ENCODE assay signal across 8 cellular contexts in the genomic region with DNA sequence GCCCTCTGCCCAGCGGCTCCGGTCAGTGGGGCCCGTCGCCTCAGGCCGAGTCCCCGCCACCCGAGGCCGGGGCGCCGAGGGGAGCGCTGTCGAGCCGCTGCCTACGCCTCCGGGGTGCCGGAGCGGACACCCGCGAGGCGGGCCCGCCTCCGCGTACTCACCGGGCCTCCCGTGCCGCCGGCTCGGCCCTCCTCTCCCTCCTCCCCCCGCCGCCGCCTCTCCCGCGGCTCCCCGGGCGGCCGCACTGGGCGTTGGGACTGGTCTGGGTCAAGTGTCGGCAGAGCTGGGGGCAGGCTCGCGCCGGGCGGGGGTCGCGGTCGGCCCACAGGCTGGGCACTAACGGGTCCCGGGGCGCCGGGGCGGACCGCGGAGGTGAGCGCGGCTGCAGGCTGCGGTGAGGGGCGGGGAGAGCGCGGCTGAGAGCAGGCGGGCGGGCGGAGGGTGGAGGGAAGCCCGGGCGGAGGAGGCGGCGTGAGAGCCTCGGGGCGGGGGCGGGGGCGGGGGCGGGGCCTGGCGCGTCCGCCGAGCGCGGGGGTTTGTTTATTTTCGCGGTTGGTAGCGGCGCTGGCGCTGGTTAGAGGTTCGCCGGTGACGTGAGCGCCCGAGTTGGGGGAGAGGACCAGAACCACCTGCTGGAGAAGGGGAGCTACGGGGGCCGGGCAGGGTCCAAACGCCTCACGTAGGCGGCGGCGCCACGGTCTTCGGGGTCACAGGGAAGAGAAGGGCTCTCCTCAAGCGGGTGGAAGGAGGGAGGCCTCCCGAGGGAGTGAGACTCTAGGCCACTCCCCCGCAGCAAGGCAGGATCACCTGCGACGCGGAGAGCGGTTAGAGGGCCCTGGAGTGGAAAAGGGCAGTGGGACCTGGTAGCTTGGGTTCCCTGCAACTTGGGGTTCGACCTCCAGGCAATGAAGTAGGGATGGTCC. TPM values are rescaled to one million over a fixed set of nuclear protein-coding genes. Genes with fewer than 3 reads are reported as not detected.
DNase-seq lines count a peak whose midpoint lies in the region; ATAC-seq and TF ChIP-seq lines count a peak whose summit lies in the region.
"Not testable (repeated sequence)": the region's sequence is repeated elsewhere in the genome, so short reads cannot be mapped to it uniquely, and the experiment has no call there.

A gene (minus strand): TSS at position 414 of the 923 bp plus-strand sequence. CDS start 11,252 bp downstream, outside the sequence.

- intact Hi-C loops in CD14-positive monocyte (cut with micrococcal nuclease) = loop anchor here in 1 of 2 donors (10.0 kb wide), 1 partner anchor 107 kb away; a partner anchor contains a TSS
- intact Hi-C loops in activated CD8-positive, alpha-beta T cell treated with anti-CD3 and anti-CD28 coated beads for 36 hours (cut with micrococcal nuclease); lower lobe of right lung (cut with DNase I): not testable (repeated sequence)

- H3K36me3 Mint-ChIP-seq in CD14-positive monocyte; activated CD8-positive, alpha-beta T cell treated with anti-CD3 and anti-CD28 coated beads for 36 hours (ENCODE audit: low read depth): not testable (repeated sequence)

- DNase-seq in CD14-positive monocyte (ENCODE audit: low spot score) (peak; percentile 53), NCI-H774 (lab: John Stamatoyannopoulos, UW) (peak; percentile 70), ecto neural progenitor cell (ENCODE audit: low spot score) (peak; percentile 90), lower lobe of right lung (peak; percentile 86)
- DNase-seq in activated CD8-positive, alpha-beta T cell treated with anti-CD3 and anti-CD28 coated beads for 36 hours = peak; percentile 74
- peak; percentile 67 for DNase-seq in stimulated activated CD4-positive, alpha-beta T cell treated with anti-CD3 and anti-CD28 coated beads, Interleukin-4, amount 100 ng/mL, for 24 hours

- peaks cover 10% of the 10 kb centered on the region for H3K4me1 ChIP-seq in lower lobe of right lung

- H3K9me3 Mint-ChIP-seq in CD14-positive monocyte; activated CD8-positive, alpha-beta T cell treated with anti-CD3 and anti-CD28 coated beads for 36 hours: not testable (repeated sequence)

- H3K27me3 Mint-ChIP-seq in CD14-positive monocyte (ENCODE audit: low read depth in 3 of 3); activated CD8-positive, alpha-beta T cell treated with anti-CD3 and anti-CD28 coated beads for 36 hours: not testable (repeated sequence)

- H3K9me3 ChIP-seq in lower lobe of right lung = not testable (repeated sequence)

- POLR2A ChIA-PET in activated CD8-positive, alpha-beta T cell treated with anti-CD3 and anti-CD28 coated beads for 36 hours (lab: Charles Lee) = not testable (repeated sequence)

- H3K27ac ChIP-seq in lower lobe of right lung = peak within 1 kb of the TSS; percentile 73

- peak within 1 kb of the TSS; percentile 60 for H3K4me3 ChIP-seq in lower lobe of right lung

- H3K4me3 Mint-ChIP-seq in CD14-positive monocyte = peak within 1 kb of the TSS; percentile 82 to 85
- H3K4me3 Mint-ChIP-seq in activated CD8-positive, alpha-beta T cell treated with anti-CD3 and anti-CD28 coated beads for 36 hours = peak within 1 kb of the TSS; percentile 76

- CTCF ChIA-PET in activated CD8-positive, alpha-beta T cell treated with anti-CD3 and anti-CD28 coated beads for 36 hours (lab: Charles Lee) = not testable (repeated sequence)

- not testable (repeated sequence) for H3K27me3 ChIP-seq in lower lobe of right lung (ENCODE audit: low read depth)

- peak within 1 kb of the TSS; percentile 54 to 91 (median 75) for H3K27ac Mint-ChIP-seq in CD14-positive monocyte
- peak within 1 kb of the TSS; percentile 76 for H3K27ac Mint-ChIP-seq in activated CD8-positive, alpha-beta T cell treated with anti-CD3 and anti-CD28 coated beads for 36 hours

- peak; percentile 16 for TF ChIP-seq CTCF in CD14-positive monocyte (IDR thresholded peaks at IDR 0.05)
- TF ChIP-seq CTCF in activated CD8-positive, alpha-beta T cell treated with anti-CD3 and anti-CD28 coated beads for 36 hours (IDR thresholded peaks at IDR 0.05); lower lobe of right lung (IDR thresholded peaks at IDR 0.05): not testable (repeated sequence)

- ATAC-seq in GM19328 (IDR thresholded peaks at IDR 0.05; ENCODE audit: unreplicated experiment) (peak; percentile 82), HG03442 (IDR thresholded peaks at IDR 0.05; ENCODE audit: unreplicated experiment) (peak; percentile 70), lower lobe of right lung (peak; percentile 97)
- ATAC-seq in activated CD8-positive, alpha-beta T cell treated with anti-CD3 and anti-CD28 coated beads for 36 hours = peak; percentile 78

- not testable (repeated sequence) for H3K4me1 Mint-ChIP-seq in CD14-positive monocyte; activated CD8-positive, alpha-beta T cell treated with anti-CD3 and anti-CD28 coated beads for 36 hours (ENCODE audit: low read depth)

- not testable (repeated sequence) for H3K36me3 ChIP-seq in lower lobe of right lung

RNA-seq across cellular contexts. Expression of the gene that starts here (rescaled TPM):
- polyA plus RNA-seq in CD14-positive monocyte = 1 to 10 TPM in 1 of 2 donors, under 1 TPM in 1; 0.71 to 1.4 TPM
- 1 to 10 TPM; 3.9 to 4.4 TPM for total RNA-seq in activated CD8-positive, alpha-beta T cell treated with anti-CD3 and anti-CD28 coated beads for 36 hours
- total RNA-seq in lower lobe of right lung = 5.8 TPM

Comparison
In these comparisons a context has a peak if more than half of its experiments do, and no peak if none do; other contexts are left out.
1. Peak in every context shown above with its lines: DNase-seq, ATAC-seq, H3K4me3 ChIP-seq and H3K27ac ChIP-seq.